20 cellular contexts compared by ENCODE assay signal in the genomic region with DNA sequence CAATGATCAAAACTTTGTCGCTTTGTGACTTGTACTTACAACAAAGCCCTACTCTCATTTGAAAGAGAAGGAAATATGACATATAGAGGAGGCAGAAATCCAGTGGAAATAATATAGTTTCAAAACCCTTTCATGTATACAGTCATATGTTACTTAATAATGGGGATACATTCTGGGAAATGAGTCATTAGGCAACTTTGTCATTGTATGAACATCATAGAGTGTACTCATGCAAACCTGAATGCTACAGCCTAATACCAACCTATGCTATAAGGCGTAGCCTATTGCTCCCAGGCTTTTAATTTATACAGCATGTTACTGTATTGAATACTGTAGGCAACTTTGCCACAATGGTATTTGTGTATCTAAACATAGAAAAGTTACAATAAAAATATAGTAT.
DNase-seq lines count a peak whose midpoint lies in the region; ATAC-seq and TF ChIP-seq lines count a peak whose summit lies in the region.
"Had no signal": no experiment of that assay in that cellular context is flagged by ENCODE, and none has a peak within 500 bp of the region (broad histone marks: within the 10 kb centered on the region; RNA-seq: fewer than 3 reads in every experiment).

No MANE protein-coding gene starts in this region.

- no peaks in the 10 kb centered on the region for H3K4me1 ChIP-seq in breast epithelium
- H3K4me1 ChIP-seq: BE2C, SJSA1 had no signal

- CTCF ChIA-PET in MCF 10A (lab: Yijun Ruan, JAX): no interaction called here

- H3K27me3 Mint-ChIP-seq in MCF 10A (ENCODE audit: insufficient read depth, unreplicated experiment): no peaks in the 10 kb centered on the region
- no peaks in the 10 kb centered on the region for H3K27me3 Mint-ChIP-seq in activated T-helper 17 cell treated with anti-CD3 and anti-CD28 coated beads, Interleukin-2, amount 50 U/mL, for 72 hours
- H3K27me3 Mint-ChIP-seq: CD4-positive, alpha-beta T cell; IgD-negative memory B cell had no signal

- H3K4me3 ChIP-seq in breast epithelium: no peak overlapping the region
- H3K4me3 ChIP-seq in fibroblast of pulmonary artery (replicated peaks; ENCODE audit: low read depth, low read length): no peak overlapping the region
- H3K4me3 ChIP-seq: SJSA1 had no signal

- no peaks in the 10 kb centered on the region for H3K36me3 Mint-ChIP-seq in MCF 10A (ENCODE audit: insufficient read depth, unreplicated experiment)
- no peaks in the 10 kb centered on the region for H3K36me3 Mint-ChIP-seq in activated T-helper 17 cell treated with anti-CD3 and anti-CD28 coated beads, Interleukin-2, amount 50 U/mL, for 72 hours (ENCODE audit: low read depth)
- H3K36me3 Mint-ChIP-seq: IgD-negative memory B cell had no signal

- H3K27me3 ChIP-seq in breast epithelium: no peaks in the 10 kb centered on the region
- H3K27me3 ChIP-seq: BE2C, SJSA1 had no signal

- BruUV-seq in MCF 10A (replicated peaks; lab: Mats Ljungman, UMichigan): no TSS peak

- POLR2A ChIA-PET in MCF 10A (lab: Yijun Ruan, JAX): no interaction called here

- H3K27ac ChIP-seq in breast epithelium: no peak overlapping the region
- H3K27ac ChIP-seq: SJSA1 had no signal

- DNase-seq in MCF 10A (ENCODE audit: unreplicated experiment): peak; percentile 26
- no peak for DNase-seq in breast epithelium (ENCODE audit: low spot score in 2 of 2)
- DNase-seq in fibroblast of pulmonary artery (ENCODE audit: low read depth): peak; percentile 1
- DNase-seq in NCI-H345 (lab: John Stamatoyannopoulos, UW): no peak
- no peak for DNase-seq in NCI-H1417 treated with DMSO at 0.1 percent for 48 hours (lab: John Stamatoyannopoulos, UW)
- DNase-seq in DMS79 (lab: John Stamatoyannopoulos, UW): no peak
- DNase-seq: 8988T; BE2C; CD4-positive, alpha-beta T cell; Kasumi-1; NCI-H1105 treated with DMSO at 0.1 percent for 48 hours; NCI-H187 treated with DMSO at 0.1 percent for 48 hours; NCI-H446; NCI-H69; RPMI8226; SW 1271 had no signal

- no peak for TF ChIP-seq POLR2A in breast epithelium (IDR thresholded peaks at IDR 0.05)

- H3K4me1 Mint-ChIP-seq in MCF 10A (ENCODE audit: insufficient read depth, unreplicated experiment): peaks cover 17% of the 10 kb centered on the region
- peaks cover 26% of the 10 kb centered on the region for H3K4me1 Mint-ChIP-seq in activated T-helper 17 cell treated with anti-CD3 and anti-CD28 coated beads, Interleukin-2, amount 50 U/mL, for 72 hours

- intact Hi-C loops in MCF 10A (cut with micrococcal nuclease): loop anchor here (10.0 kb wide), 1 partner anchor 70 kb away; a partner anchor contains a TSS
- intact Hi-C loops in breast epithelium (cut with DNase I; ENCODE audit: low total_unique reads): no loop called here

- H3K9me3 Mint-ChIP-seq in MCF 10A (ENCODE audit: unreplicated experiment): no peaks in the 10 kb centered on the region
- H3K9me3 Mint-ChIP-seq in activated T-helper 17 cell treated with anti-CD3 and anti-CD28 coated beads, Interleukin-2, amount 50 U/mL, for 72 hours: no peaks in the 10 kb centered on the region

- H3K36me3 ChIP-seq in breast epithelium: no peaks in the 10 kb centered on the region
- H3K36me3 ChIP-seq: BE2C, SJSA1 had no signal

- H3K9me3 ChIP-seq in breast epithelium: no peaks in the 10 kb centered on the region
- H3K9me3 ChIP-seq: BE2C, SJSA1 had no signal

- H3K27ac Mint-ChIP-seq in MCF 10A (ENCODE audit: low read depth, unreplicated experiment): no peak overlapping the region
- H3K27ac Mint-ChIP-seq in activated T-helper 17 cell treated with anti-CD3 and anti-CD28 coated beads, Interleukin-2, amount 50 U/mL, for 72 hours: no peak overlapping the region
- H3K27ac Mint-ChIP-seq: CD4-positive, alpha-beta T cell; IgD-negative memory B cell had no signal

- TF ChIP-seq CTCF in MCF 10A (IDR thresholded peaks at IDR 0.05; ENCODE audit: unreplicated experiment) (no peak), breast epithelium (IDR thresholded peaks at IDR 0.05) (no peak), fibroblast of pulmonary artery (IDR thresholded peaks at IDR 0.05; ENCODE audit: low read length, missing control alignments) (no peak)

- H3K4me3 Mint-ChIP-seq in MCF 10A (ENCODE audit: unreplicated experiment): no peak overlapping the region
- no peak overlapping the region for H3K4me3 Mint-ChIP-seq in activated T-helper 17 cell treated with anti-CD3 and anti-CD28 coated beads, Interleukin-2, amount 50 U/mL, for 72 hours
- H3K4me3 Mint-ChIP-seq: CD4-positive, alpha-beta T cell; IgD-negative memory B cell had no signal

- peak; percentile 46 for ATAC-seq in activated T-helper 17 cell treated with anti-CD3 and anti-CD28 coated beads, Interleukin-2, amount 50 U/mL, for 72 hours (replicated peaks)
- no peak for ATAC-seq in GM18519 (IDR thresholded peaks at IDR 0.05; ENCODE audit: low FRiP score, unreplicated experiment)

Comparison
In these comparisons a context has a peak if more than half of its experiments do, and no peak if none do; other contexts are left out.
1. DNase-seq: peak in MCF 10A (single experiment) and fibroblast of pulmonary artery (single experiment); none in breast epithelium (0 of 2), NCI-H345 (single experiment), NCI-H1417 treated with DMSO at 0.1 percent for 48 hours (single experiment) and DMS79 (single experiment).